9 cellular contexts compared by ENCODE assay signal in the genomic region with DNA sequence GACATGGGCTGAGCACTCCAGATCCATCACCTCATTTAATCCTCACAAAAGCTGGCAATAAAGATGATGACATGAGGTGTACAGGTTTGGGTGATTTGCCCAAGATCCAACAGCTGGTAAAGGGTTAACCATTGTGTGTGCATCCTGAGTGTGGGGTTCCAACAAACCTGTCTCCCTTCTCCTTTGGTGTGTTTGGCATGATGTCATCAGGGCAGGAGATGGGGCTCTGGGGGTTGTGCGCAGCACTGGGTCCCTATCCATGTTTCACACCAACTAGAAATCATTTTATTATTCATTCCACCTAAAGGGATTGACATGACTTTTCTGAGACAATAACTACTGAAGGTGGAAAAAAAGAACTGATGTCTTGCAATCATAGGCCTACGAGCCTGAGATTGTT.
"Had no signal": no experiment of that assay in that cellular context is flagged by ENCODE, and none has a peak within 500 bp of the region (broad histone marks: within the 10 kb centered on the region; RNA-seq: fewer than 3 reads in every experiment).

No MANE protein-coding gene starts in this region.

- DNase-seq: GM23248, GOT3, H7, IMR-90, KG1 had no signal

- H3K4me3 ChIP-seq: GM23248, HAP-1, K562 had no signal

- H3K27ac ChIP-seq: GM23248, HL-60 had no signal

- FAIRE-seq: K562 had no signal

- ATAC-seq: HCT116, K562 had no signal

- H3K9me3 ChIP-seq: HAP-1 had no signal

- H3K36me3 ChIP-seq: HAP-1 had no signal
